Comparison of ENCODE assay signal across 8 cellular contexts in the genomic region with DNA sequence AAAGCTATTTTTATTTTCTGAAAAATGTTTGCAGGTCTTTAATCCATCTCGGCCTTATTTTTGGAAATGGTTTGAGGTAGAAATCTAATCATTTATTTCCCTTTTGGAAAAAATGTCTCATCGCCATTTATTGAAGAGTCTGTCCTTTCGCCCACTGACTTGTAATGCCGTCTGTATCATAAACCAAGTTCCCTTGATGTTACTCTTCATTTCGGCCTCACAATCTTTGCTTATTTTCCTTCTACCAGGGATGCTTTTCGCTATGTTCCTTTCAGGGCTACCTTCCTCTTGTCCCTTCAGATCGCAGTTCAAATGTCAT. TPM values are rescaled to one million over a fixed set of nuclear protein-coding genes. Genes with fewer than 3 reads are reported as not detected.
DNase-seq lines count a peak whose midpoint lies in the region; ATAC-seq, FAIRE-seq and TF ChIP-seq lines count a peak whose summit lies in the region.

No MANE protein-coding gene starts in this region.

- in situ Hi-C loops in Panc1 (cut with HindIII; ENCODE audit: low pct_unique_long_range_greater_than_20kb, low sequenced_read_pairs): no loop called here

- H3K36me3 Mint-ChIP-seq in CD8-positive, alpha-beta T cell: peaks cover 7% of the 10 kb centered on the region

- H3K27ac Mint-ChIP-seq in CD8-positive, alpha-beta T cell: no peak overlapping the region

- BruUV-seq in Panc1 (replicated peaks; lab: Mats Ljungman, UMichigan): TSS peak; percentile 98

- FAIRE-seq in urothelium cell line (lab: Jason Lieb, UNC): no peak

- peaks cover 18% of the 10 kb centered on the region for H3K4me1 Mint-ChIP-seq in CD8-positive, alpha-beta T cell (ENCODE audit: low read depth)

- intact Hi-C loops in CD8-positive, alpha-beta T cell (cut with DNase I, micrococcal nuclease): loop anchor here (1.0 to 5.0 kb wide), 10 partner anchors 7 to 702 kb away; a partner anchor contains a TSS
- intact Hi-C loops in Panc1 (cut with micrococcal nuclease; ENCODE audit: unreplicated experiment) (loop anchor here (10.0 kb wide), 1 partner anchor 94 kb away; a partner anchor contains a TSS), prostate gland (cut with DNase I) (loop anchor here (5.0 to 10.0 kb wide), 2 partner anchors 66 to 97 kb away; a partner anchor contains a TSS)

- no peak for ATAC-seq in CD8-positive, alpha-beta T cell
- ATAC-seq in Panc1: peak; percentile 5; the same call in 1 of the 2 replicates
- no peak for ATAC-seq in GM21447 (IDR thresholded peaks at IDR 0.05; ENCODE audit: unreplicated experiment)
- ATAC-seq in GM21825 (IDR thresholded peaks at IDR 0.05; ENCODE audit: unreplicated experiment): no peak

- TF ChIP-seq POLR2A in prostate gland (IDR thresholded peaks at IDR 0.05): no peak

- WGBS in prostate gland: 24% methylated on average over 7 of the region's 7 CpGs

- no peak for DNase-seq in CD8-positive, alpha-beta T cell
- DNase-seq in Panc1 (ENCODE audit: low read depth, low spot score) (peak; percentile 22), fibroblast of pulmonary artery (ENCODE audit: low read depth) (no peak), prostate gland (ENCODE audit: low spot score) (no peak), urothelium cell line (ENCODE audit: low spot score) (no peak), mesenteric fat pad (ENCODE audit: low spot score) (no peak)

- H3K9me3 ChIP-seq in CD8-positive, alpha-beta T cell (ENCODE audit: low read length): no peaks in the 10 kb centered on the region
- H3K9me3 ChIP-seq in Panc1 (ENCODE audit: control insufficient read depth, insufficient read depth, low read depth, low read length): no peaks in the 10 kb centered on the region
- H3K9me3 ChIP-seq in prostate gland: no peaks in the 10 kb centered on the region

- H3K4me1 ChIP-seq in CD8-positive, alpha-beta T cell (ENCODE audit: insufficient read depth, low read length): peaks cover 43% of the 10 kb centered on the region
- H3K4me1 ChIP-seq in Panc1 (ENCODE audit: control insufficient read depth, insufficient read depth, low read length) (peaks cover 9% of the 10 kb centered on the region; the same call in 1 of the 2 replicates), prostate gland (replicated peaks) (no peaks in the 10 kb centered on the region)

- H3K36me3 ChIP-seq in CD8-positive, alpha-beta T cell (ENCODE audit: insufficient read depth, low read length): no peaks in the 10 kb centered on the region
- H3K36me3 ChIP-seq in Panc1 (ENCODE audit: control insufficient read depth, insufficient read depth, low read length): no peaks in the 10 kb centered on the region; the same call in 1 of the 2 replicates
- H3K36me3 ChIP-seq in prostate gland: no peaks in the 10 kb centered on the region

- CTCF ChIA-PET in CD8-positive, alpha-beta T cell (lab: Charles Lee): interaction anchor here (0.7 to 2.8 kb wide), 2 partner anchors 8 to 17 kb away, joined by 3 to 15 read pairs; no protein-coding TSS in a partner anchor
- CTCF ChIA-PET in Panc1 (lab: Charles Lee): interaction anchor here (0.8 kb wide), 1 partner anchor 17 kb away, joined by 3 read pairs; no protein-coding TSS in a partner anchor

- H3K9me3 Mint-ChIP-seq in CD8-positive, alpha-beta T cell: no peaks in the 10 kb centered on the region

- peak overlapping the region; percentile 98 for H3K27ac ChIP-seq in CD8-positive, alpha-beta T cell (ENCODE audit: low read depth, low read length)
- H3K27ac ChIP-seq in Panc1 (ENCODE audit: low read length) (peak overlapping the region; percentile 97), prostate gland (peak overlapping the region; percentile 91 to 95)

- H3K4me3 ChIP-seq in CD8-positive, alpha-beta T cell (ENCODE audit: low read depth, low read length): peak overlapping the region; percentile 96
- H3K4me3 ChIP-seq in Panc1 (ENCODE audit: low read depth in 2 of 2, low read length in 2 of 2) (peak overlapping the region; percentile 62 to 98), fibroblast of pulmonary artery (replicated peaks; ENCODE audit: low read depth, low read length) (peak overlapping the region; percentile 70), prostate gland (peak overlapping the region; percentile 85 to 94)

- no peaks in the 10 kb centered on the region for H3K27me3 Mint-ChIP-seq in CD8-positive, alpha-beta T cell (ENCODE audit: low read depth)

- no peak overlapping the region for H3K4me3 Mint-ChIP-seq in CD8-positive, alpha-beta T cell

- H3K27me3 ChIP-seq in CD8-positive, alpha-beta T cell (ENCODE audit: insufficient read depth, low read length): no peaks in the 10 kb centered on the region
- H3K27me3 ChIP-seq in Panc1 (ENCODE audit: control insufficient read depth, insufficient read depth, low read length): no peaks in the 10 kb centered on the region
- H3K27me3 ChIP-seq in prostate gland (replicated peaks; ENCODE audit: insufficient read depth): no peaks in the 10 kb centered on the region

- TF ChIP-seq CTCF in CD8-positive, alpha-beta T cell (IDR thresholded peaks at IDR 0.05): no peak
- no peak for TF ChIP-seq CTCF in Panc1 (IDR thresholded peaks at IDR 0.05)
- no peak for TF ChIP-seq CTCF in fibroblast of pulmonary artery (IDR thresholded peaks at IDR 0.05; ENCODE audit: low read length, missing control alignments)
- TF ChIP-seq CTCF in prostate gland (IDR thresholded peaks at IDR 0.05): no peak

- POLR2A ChIA-PET in CD8-positive, alpha-beta T cell (lab: Charles Lee): interaction anchor here (0.7 to 1.3 kb wide), 3 partner anchors 9 to 155 kb away, joined by 3 to 4 read pairs (median 4); a partner anchor contains a TSS
- POLR2A ChIA-PET in Panc1 (lab: Charles Lee): no interaction called here

RNA-seq across cellular contexts. Expression of a gene that starts 0.4 kb away (rescaled TPM):
- 10 to 100 TPM; 62.2 to 62.6 TPM for total RNA-seq in CD8-positive, alpha-beta T cell
- total RNA-seq in Panc1 (2021; ENCODE audit: unreplicated experiment): 15.7 TPM
- 5.0 TPM for polyA plus RNA-seq in Panc1 (2012; ENCODE audit: insufficient read length)
- total RNA-seq in prostate gland: 10 to 100 TPM; 12.4 to 19.8 TPM
- 13.1 TPM for total RNA-seq in mesenteric fat pad
